ENCODE assay signal across 30 cellular contexts in genomic region chr15:93706476-93706875, GRCh38.
"Had no signal": no experiment of that assay in that cellular context is flagged by ENCODE, and none has a peak within 500 bp of the region (broad histone marks: within the 10 kb centered on the region; RNA-seq: fewer than 3 reads in every experiment).

No MANE protein-coding gene starts in this region.

- ATAC-seq: activated CD4-positive, alpha-beta T cell treated with anti-CD3 and anti-CD28 coated beads for 36 hours; activated CD4-positive, CD25-positive, alpha-beta regulatory T cell treated with anti-CD3 and anti-CD28 coated beads, Interleukin-2, amount 50 U/mL, for 24 hours; activated CD8-positive, alpha-beta memory T cell treated with anti-CD3 and anti-CD28 coated beads, Interleukin-2, amount 10 ng/mL, durations not matched to agents 7 days and 5 days; activated naive CD8-positive, alpha-beta T cell treated with anti-CD3 and anti-CD28 coated beads, Interleukin-2, amount 50 U/mL, for 24 hours; Panc1; WTC11 had no signal

- H3K36me3 Mint-ChIP-seq: activated CD8-positive, alpha-beta memory T cell treated with anti-CD3 and anti-CD28 coated beads, Interleukin-2, amount 10 ng/mL, durations not matched to agents 7 days and 5 days; activated naive CD4-positive, alpha-beta T cell treated with anti-CD3 and anti-CD28 coated beads, Interleukin-2, amount 10 ng/mL, durations not matched to agents 7 days and 5 days; activated naive CD8-positive, alpha-beta T cell; WTC11 had no signal

- H3K4me3 Mint-ChIP-seq: activated CD4-positive, alpha-beta memory T cell treated with anti-CD3 and anti-CD28 coated beads, Interleukin-2, amount 10 ng/mL, durations not matched to agents 7 days and 5 days; activated CD4-positive, alpha-beta T cell treated with anti-CD3 and anti-CD28 coated beads for 36 hours; activated CD8-positive, alpha-beta memory T cell treated with anti-CD3 and anti-CD28 coated beads, Interleukin-2, amount 10 ng/mL, durations not matched to agents 7 days and 5 days; activated naive CD4-positive, alpha-beta T cell treated with anti-CD3 and anti-CD28 coated beads, Interleukin-2, amount 10 ng/mL, durations not matched to agents 7 days and 5 days; activated naive CD8-positive, alpha-beta T cell; activated naive CD8-positive, alpha-beta T cell treated with anti-CD3 and anti-CD28 coated beads, Interleukin-2, amount 50 U/mL, for 24 hours; T-helper 1 cell treated with Interleukin-12 subunit alpha and Interleukin-12 subunit beta and Interleukin-4 antibody, amounts not matched to agents 30 μg/mL and 1 μg/mL, for 36 hours; T-helper 2 cell treated with Interferon-gamma antibody and Interleukin-4, amounts not matched to agents 5 μg/mL and 100 μg/mL, for 36 hours; WTC11 had no signal

- H3K9me3 Mint-ChIP-seq: activated CD4-positive, alpha-beta memory T cell treated with anti-CD3 and anti-CD28 coated beads, Interleukin-2, amount 10 ng/mL, durations not matched to agents 7 days and 5 days; activated naive CD4-positive, alpha-beta T cell treated with anti-CD3 and anti-CD28 coated beads, Interleukin-2, amount 10 ng/mL, durations not matched to agents 7 days and 5 days; activated naive CD8-positive, alpha-beta T cell treated with anti-CD3 and anti-CD28 coated beads, Interleukin-2, amount 50 U/mL, for 24 hours; T-helper 1 cell treated with Interleukin-12 subunit alpha and Interleukin-12 subunit beta and Interleukin-4 antibody, amounts not matched to agents 30 μg/mL and 1 μg/mL, for 36 hours; T-helper 2 cell treated with Interferon-gamma antibody and Interleukin-4, amounts not matched to agents 5 μg/mL and 100 μg/mL, for 36 hours had no signal

- H3K36me3 ChIP-seq: SJSA1 had no signal

- H3K4me1 ChIP-seq: SJSA1 had no signal

- H3K27me3 ChIP-seq: SJSA1 had no signal

- DNase-seq: activated CD4-positive, alpha-beta memory T cell treated with anti-CD3 and anti-CD28 coated beads, Interleukin-2, amount 10 ng/mL, durations not matched to agents 7 days and 5 days; activated CD4-positive, alpha-beta T cell treated with anti-CD3 and anti-CD28 coated beads for 36 hours; activated CD4-positive, alpha-beta T cell treated with anti-CD3 and anti-CD28 coated beads, Interleukin-2, amount 50 U/mL, for 1 hour; activated CD8-positive, alpha-beta memory T cell treated with anti-CD3 and anti-CD28 coated beads for 24 hours; activated CD8-positive, alpha-beta memory T cell treated with anti-CD3 and anti-CD28 coated beads, Interleukin-2, amount 10 ng/mL, durations not matched to agents 7 days and 5 days; activated CD8-positive, alpha-beta memory T cell treated with anti-CD3 and anti-CD28 coated beads, Interleukin-2, amount 50 U/mL, for 48 hours; activated effector memory CD4-positive, alpha-beta T cell treated with Interleukin-2 at 50 U/mL for 16 hours; activated naive CD4-positive, alpha-beta T cell treated with anti-CD3 and anti-CD28 coated beads, Interleukin-2, amount 10 ng/mL, durations not matched to agents 7 days and 5 days; activated naive CD8-positive, alpha-beta T cell treated with anti-CD3 and anti-CD28 coated beads, Interleukin-2, amount 50 U/mL, for 24 hours; activated T-cell treated with anti-CD3 and anti-CD28 coated beads, Interleukin-2, amount 50 U/mL, for 48 hours; anterior cingulate cortex; caudate nucleus; MM.1S; MV-4-11; NCI-H1092; NCI-H1436 treated with DMSO at 0.1 percent for 48 hours; NCI-H1694 treated with DMSO at 0.1 percent for 48 hours; NCI-H2029; NCI-H345; NCI-H524 treated with DMSO at 0.1 percent for 48 hours; SHP77 treated with DMSO at 0.1 percent for 48 hours; SK-N-SH had no signal

- H3K4me1 Mint-ChIP-seq: activated CD4-positive, alpha-beta memory T cell treated with anti-CD3 and anti-CD28 coated beads, Interleukin-2, amount 10 ng/mL, durations not matched to agents 7 days and 5 days; activated CD4-positive, alpha-beta T cell treated with anti-CD3 and anti-CD28 coated beads for 36 hours; activated CD8-positive, alpha-beta memory T cell treated with anti-CD3 and anti-CD28 coated beads, Interleukin-2, amount 10 ng/mL, durations not matched to agents 7 days and 5 days; activated naive CD4-positive, alpha-beta T cell treated with anti-CD3 and anti-CD28 coated beads, Interleukin-2, amount 10 ng/mL, durations not matched to agents 7 days and 5 days; activated naive CD8-positive, alpha-beta T cell treated with anti-CD3 and anti-CD28 coated beads, Interleukin-2, amount 50 U/mL, for 24 hours had no signal

- H3K27me3 Mint-ChIP-seq: activated CD4-positive, alpha-beta memory T cell treated with anti-CD3 and anti-CD28 coated beads, Interleukin-2, amount 10 ng/mL, durations not matched to agents 7 days and 5 days; activated CD4-positive, alpha-beta T cell treated with anti-CD3 and anti-CD28 coated beads for 36 hours; activated CD8-positive, alpha-beta memory T cell treated with anti-CD3 and anti-CD28 coated beads, Interleukin-2, amount 10 ng/mL, durations not matched to agents 7 days and 5 days; activated naive CD4-positive, alpha-beta T cell treated with anti-CD3 and anti-CD28 coated beads, Interleukin-2, amount 10 ng/mL, durations not matched to agents 7 days and 5 days; activated naive CD8-positive, alpha-beta T cell; activated naive CD8-positive, alpha-beta T cell treated with anti-CD3 and anti-CD28 coated beads, Interleukin-2, amount 50 U/mL, for 24 hours had no signal

- H3K9ac ChIP-seq: KMS-11, SK-N-SH had no signal

- H3K4me3 ChIP-seq: SJSA1 had no signal

- H3K4me2 ChIP-seq: KMS-11, SK-N-SH had no signal

- H3K27ac Mint-ChIP-seq: activated CD4-positive, alpha-beta memory T cell treated with anti-CD3 and anti-CD28 coated beads, Interleukin-2, amount 10 ng/mL, durations not matched to agents 7 days and 5 days; activated CD4-positive, alpha-beta T cell treated with anti-CD3 and anti-CD28 coated beads for 36 hours; activated CD8-positive, alpha-beta memory T cell treated with anti-CD3 and anti-CD28 coated beads, Interleukin-2, amount 10 ng/mL, durations not matched to agents 7 days and 5 days; activated naive CD4-positive, alpha-beta T cell treated with anti-CD3 and anti-CD28 coated beads, Interleukin-2, amount 10 ng/mL, durations not matched to agents 7 days and 5 days; activated naive CD8-positive, alpha-beta T cell; activated naive CD8-positive, alpha-beta T cell treated with anti-CD3 and anti-CD28 coated beads, Interleukin-2, amount 50 U/mL, for 24 hours; T-helper 1 cell treated with Interleukin-12 subunit alpha and Interleukin-12 subunit beta and Interleukin-4 antibody, amounts not matched to agents 30 μg/mL and 1 μg/mL, for 36 hours; T-helper 2 cell treated with Interferon-gamma antibody and Interleukin-4, amounts not matched to agents 5 μg/mL and 100 μg/mL, for 36 hours; WTC11 had no signal

- H3K27ac ChIP-seq: KMS-11, SJSA1 had no signal

- H3K9me3 ChIP-seq: SJSA1, SK-N-SH had no signal
